8 cellular contexts compared by ENCODE assay signal in the genomic region with DNA sequence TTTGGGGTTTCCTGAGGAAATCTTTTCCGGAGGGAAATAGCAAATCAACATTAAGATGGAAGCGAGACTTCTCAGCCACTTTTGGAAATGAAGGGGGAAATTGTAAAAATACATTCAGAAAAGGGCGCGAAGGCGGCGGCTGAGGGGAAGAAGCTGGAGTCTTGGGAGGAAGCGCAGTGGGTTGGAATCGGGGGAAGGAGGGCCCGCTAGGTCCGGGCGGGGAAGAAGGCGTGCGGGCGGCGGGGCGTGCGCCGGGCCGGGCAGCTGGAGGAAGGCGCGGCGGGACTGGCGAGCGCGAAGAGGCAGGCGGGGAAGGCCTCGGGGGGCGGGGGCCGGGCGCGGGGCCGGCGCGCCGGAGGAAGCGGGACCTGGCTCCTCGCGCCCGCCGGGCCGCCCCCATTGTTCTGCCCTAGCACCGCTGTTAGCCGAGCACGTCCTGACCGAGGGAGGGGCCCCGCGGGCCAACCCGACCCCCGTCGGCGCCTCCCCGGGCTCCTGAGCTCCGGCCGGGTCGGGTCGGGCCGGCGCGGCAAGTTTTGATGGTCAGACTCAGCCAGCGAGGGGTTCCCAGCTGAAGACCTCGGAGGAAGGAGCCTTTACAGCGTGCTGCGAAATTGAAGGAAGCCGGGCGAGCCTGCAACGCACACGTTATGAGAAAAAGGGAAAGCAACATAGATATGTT. TPM values are rescaled to one million over a fixed set of nuclear protein-coding genes. Genes with fewer than 3 reads are reported as not detected.
DNase-seq lines count a peak whose midpoint lies in the region; ATAC-seq and TF ChIP-seq lines count a peak whose summit lies in the region.

No MANE protein-coding gene starts in this region.

- no peaks in the 10 kb centered on the region for H3K27me3 ChIP-seq in layer of hippocampus (ENCODE audit: control insufficient read depth, insufficient read depth, low read length)

- TF ChIP-seq CTCF in GM12865 (IDR thresholded peaks at IDR 0.05; ENCODE audit: insufficient read depth, low read depth, low read length, missing control alignments) (no peak), choroid plexus epithelial cell (conservative IDR thresholded peaks at IDR 0.05; ENCODE audit: low read depth, low read length) (no peak)

- peak overlapping the region; percentile 94 for H3K27ac ChIP-seq in layer of hippocampus (ENCODE audit: low read depth, low read length)

- DNase-seq in GM12865 (ENCODE audit: low read depth) (peak; percentile 74), HT-29 (ENCODE audit: low spot score) (peak; percentile 50), UCSD-AML1 (lab: John Stamatoyannopoulos, UW; ENCODE audit: unreplicated experiment) (peak; percentile 45), choroid plexus epithelial cell (ENCODE audit: low read depth) (peak; percentile 67)
- peak; percentile 67 for DNase-seq in stimulated activated CD4-positive, alpha-beta T cell treated with anti-CD3 and anti-CD28 coated beads, Interleukin-15, amount 100 ng/mL, for 24 hours

- ATAC-seq in GM19397 (IDR thresholded peaks at IDR 0.05; ENCODE audit: unreplicated experiment) (no peak), HG03565 (IDR thresholded peaks at IDR 0.05; ENCODE audit: unreplicated experiment) (no peak)

- H3K4me3 ChIP-seq in GM12865 (ENCODE audit: low read depth, low read length) = peak overlapping the region; percentile 91
- peak overlapping the region; percentile 65 for H3K4me3 ChIP-seq in choroid plexus epithelial cell (ENCODE audit: low read depth, low read length)

RNA-seq across cellular contexts. Expression of gene SKIDA1, which starts 1.6 kb away (rescaled TPM):
- not detected in 2 replicates for total RNA-seq in HT-29 (2014; rRNA removed; shearing (Covaris generic))

RNA-seq across cellular contexts. Expression of gene MLLT10, which starts 6.9 kb away (rescaled TPM):
- 31.7 and 47.6 TPM in 2 replicates for total RNA-seq in HT-29 (2014; rRNA removed; shearing (Covaris generic))
